In genomic region chr15:100880139-100880896, GRCh38 we compare ENCODE assay signal across 7 cellular contexts. TPM values are rescaled to one million over a fixed set of nuclear protein-coding genes. Genes with fewer than 3 reads are reported as not detected.
DNase-seq lines count a peak whose midpoint lies in the region; ATAC-seq and FAIRE-seq lines count a peak whose summit lies in the region.

No MANE protein-coding gene starts in this region.

- H3K4me3 ChIP-seq in HUES48 (ENCODE audit: low read depth, low read length), result peak overlapping the region; percentile 70

- no peak for FAIRE-seq in HTR-8/SVneo (lab: Jason Lieb, UNC)

- H3K27me3 Mint-ChIP-seq in stimulated activated naive CD8-positive, alpha-beta T cell treated with anti-CD3 and anti-CD28 coated beads, Interleukin-15, amount 100 ng/mL, for 72 hours, result peaks cover 89% of the 10 kb centered on the region

- H3K36me3 ChIP-seq in HUES48 (ENCODE audit: control insufficient read depth, insufficient read depth, low read length), result no peaks in the 10 kb centered on the region

- H3K27ac ChIP-seq in HUES48 (ENCODE audit: low read depth, low read length), result no peak overlapping the region

- H3K4me1 Mint-ChIP-seq in stimulated activated naive CD8-positive, alpha-beta T cell treated with anti-CD3 and anti-CD28 coated beads, Interleukin-15, amount 100 ng/mL, for 72 hours, result peaks cover 8% of the 10 kb centered on the region

- H3K9me3 Mint-ChIP-seq in stimulated activated naive CD8-positive, alpha-beta T cell treated with anti-CD3 and anti-CD28 coated beads, Interleukin-15, amount 100 ng/mL, for 72 hours, result no peaks in the 10 kb centered on the region

- ATAC-seq in stimulated activated naive CD8-positive, alpha-beta T cell treated with anti-CD3 and anti-CD28 coated beads, Interleukin-15, amount 100 ng/mL, for 72 hours, result no peak
- ATAC-seq in left colon, result no peak

- no peaks in the 10 kb centered on the region for H3K9me3 ChIP-seq in HUES48 (ENCODE audit: control insufficient read depth, insufficient read depth, low read length)

- intact Hi-C loops in left colon (cut with DNase I, micrococcal nuclease), result no loop called here

- peaks cover 62% of the 10 kb centered on the region for H3K27me3 ChIP-seq in HUES48 (ENCODE audit: control insufficient read depth, insufficient read depth, low read length)

- H3K27ac Mint-ChIP-seq in stimulated activated naive CD8-positive, alpha-beta T cell treated with anti-CD3 and anti-CD28 coated beads, Interleukin-15, amount 100 ng/mL, for 72 hours, result no peak overlapping the region

- peaks cover 7% of the 10 kb centered on the region for H3K4me1 ChIP-seq in HUES48 (ENCODE audit: control insufficient read depth, insufficient read depth, low read length)

- peak overlapping the region; percentile 2 to 66 for H3K4me3 Mint-ChIP-seq in stimulated activated naive CD8-positive, alpha-beta T cell treated with anti-CD3 and anti-CD28 coated beads, Interleukin-15, amount 100 ng/mL, for 72 hours

- DNase-seq in astrocyte of the hippocampus (ENCODE audit: low read depth, low spot score) (peak; percentile 58), iPS-NIHi7 (ENCODE audit: extremely low spot score) (peak; percentile 58), left colon (no peak), SIG-M5 treated with dmso at 0.1 percent for 504 hours (lab: John Stamatoyannopoulos, UW; ENCODE audit: unreplicated experiment) (no peak), HTR-8/SVneo (ENCODE audit: insufficient read length, low spot score) (no peak)
- DNase-seq in stimulated activated naive CD8-positive, alpha-beta T cell treated with anti-CD3 and anti-CD28 coated beads, Interleukin-15, amount 100 ng/mL, for 72 hours, result no peak

- 0 out of 2 replicates have a peak overlapping the region, but pooled peaks have one; percentile 19 for H3K9ac ChIP-seq in HUES48 (ENCODE audit: low read depth, low read length)

RNA-seq across cellular contexts. Expression of gene ALDH1A3, which starts 0.7 kb away (rescaled TPM):
- total RNA-seq in left colon, result 1 to 10 TPM; 3.9 to 5.4 TPM

RNA-seq across cellular contexts. Expression of gene LRRK1, which starts 38.8 kb away (rescaled TPM):
- 10 to 100 TPM; 46.6 to 52.7 TPM for total RNA-seq in left colon

Comparison
In these comparisons a context has a peak if more than half of its experiments do, and no peak if none do; other contexts are left out.
1. DNase-seq: peak in astrocyte of the hippocampus (single experiment) and iPS-NIHi7 (single experiment); none in stimulated activated naive CD8-positive, alpha-beta T cell treated with anti-CD3 and anti-CD28 coated beads, Interleukin-15, amount 100 ng/mL, for 72 hours (0 of 2), left colon (0 of 2), SIG-M5 treated with dmso at 0.1 percent for 504 hours (single experiment) and HTR-8/SVneo (single experiment).